1 cellular context compared by ENCODE assay signal in the genomic region with DNA sequence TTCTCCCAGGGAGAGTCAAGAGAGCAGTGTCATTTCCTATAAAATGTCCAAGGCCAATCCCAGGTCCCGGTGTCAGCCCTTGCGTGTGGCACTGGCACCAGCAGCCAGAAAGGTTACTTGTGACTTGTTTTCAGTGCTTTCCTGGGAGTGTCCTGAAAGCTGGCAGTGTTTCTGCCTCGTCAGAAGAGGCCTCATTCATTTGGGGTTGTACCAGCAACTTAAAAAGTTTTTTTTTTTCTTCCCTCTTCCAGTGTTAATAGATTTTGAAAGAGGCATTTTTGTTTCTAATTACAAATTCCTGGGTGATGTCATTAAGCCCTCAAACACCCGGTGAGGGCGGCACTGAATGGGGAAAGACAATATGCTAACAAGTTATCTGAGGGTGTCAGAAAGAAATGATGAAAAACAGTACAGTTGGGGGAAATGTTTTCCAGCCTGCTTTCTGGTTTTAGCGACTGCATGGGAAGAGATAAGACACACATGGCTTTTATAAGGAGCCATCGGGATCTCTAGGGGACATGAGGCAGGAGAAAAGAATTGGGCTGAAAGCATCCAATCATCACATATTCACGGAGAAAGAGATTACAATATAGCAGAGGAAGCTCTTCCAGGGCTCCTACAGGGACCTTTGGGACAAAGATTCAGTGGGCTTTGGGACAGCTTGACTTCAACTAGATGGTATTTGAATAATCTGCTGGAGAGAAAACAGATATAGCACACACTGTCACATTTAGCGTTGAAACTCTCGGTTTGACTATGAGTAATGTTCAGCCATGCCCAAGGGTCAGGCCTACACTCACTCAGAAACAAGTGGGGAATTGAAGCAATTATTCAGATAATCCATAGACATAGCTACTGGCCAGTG.
TF ChIP-seq lines count a peak whose summit lies in the region.

No MANE protein-coding gene starts in this region.

TF ChIP-seq in SK-N-SH, 30 proteins besides CTCF, POLR2A, EP300 and RAD21 (continued from another document):
- TF ChIP-seq, protein P1, sequence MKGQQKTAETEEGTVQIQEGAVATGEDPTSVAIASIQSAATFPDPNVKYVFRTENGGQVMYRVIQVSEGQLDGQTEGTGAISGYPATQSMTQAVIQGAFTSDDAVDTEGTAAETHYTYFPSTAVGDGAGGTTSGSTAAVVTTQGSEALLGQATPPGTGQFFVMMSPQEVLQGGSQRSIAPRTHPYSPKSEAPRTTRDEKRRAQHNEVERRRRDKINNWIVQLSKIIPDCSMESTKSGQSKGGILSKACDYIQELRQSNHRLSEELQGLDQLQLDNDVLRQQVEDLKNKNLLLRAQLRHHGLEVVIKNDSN (IDR thresholded peaks at IDR 0.05; ENCODE audit: borderline replicate concordance, low read depth), result no peak
- TF ChIP-seq SMC3 (IDR thresholded peaks at IDR 0.05; ENCODE audit: low read depth, low read length) (no peak; the same call in 1 of the 2 replicates), MXI1 (IDR thresholded peaks at IDR 0.05; ENCODE audit: low read depth, low read length) (peak; percentile 60; the same call in 1 of the 2 replicates), GABPA (IDR thresholded peaks at IDR 0.05; ENCODE audit: low read depth) (no peak)
- TF ChIP-seq, protein P2, sequence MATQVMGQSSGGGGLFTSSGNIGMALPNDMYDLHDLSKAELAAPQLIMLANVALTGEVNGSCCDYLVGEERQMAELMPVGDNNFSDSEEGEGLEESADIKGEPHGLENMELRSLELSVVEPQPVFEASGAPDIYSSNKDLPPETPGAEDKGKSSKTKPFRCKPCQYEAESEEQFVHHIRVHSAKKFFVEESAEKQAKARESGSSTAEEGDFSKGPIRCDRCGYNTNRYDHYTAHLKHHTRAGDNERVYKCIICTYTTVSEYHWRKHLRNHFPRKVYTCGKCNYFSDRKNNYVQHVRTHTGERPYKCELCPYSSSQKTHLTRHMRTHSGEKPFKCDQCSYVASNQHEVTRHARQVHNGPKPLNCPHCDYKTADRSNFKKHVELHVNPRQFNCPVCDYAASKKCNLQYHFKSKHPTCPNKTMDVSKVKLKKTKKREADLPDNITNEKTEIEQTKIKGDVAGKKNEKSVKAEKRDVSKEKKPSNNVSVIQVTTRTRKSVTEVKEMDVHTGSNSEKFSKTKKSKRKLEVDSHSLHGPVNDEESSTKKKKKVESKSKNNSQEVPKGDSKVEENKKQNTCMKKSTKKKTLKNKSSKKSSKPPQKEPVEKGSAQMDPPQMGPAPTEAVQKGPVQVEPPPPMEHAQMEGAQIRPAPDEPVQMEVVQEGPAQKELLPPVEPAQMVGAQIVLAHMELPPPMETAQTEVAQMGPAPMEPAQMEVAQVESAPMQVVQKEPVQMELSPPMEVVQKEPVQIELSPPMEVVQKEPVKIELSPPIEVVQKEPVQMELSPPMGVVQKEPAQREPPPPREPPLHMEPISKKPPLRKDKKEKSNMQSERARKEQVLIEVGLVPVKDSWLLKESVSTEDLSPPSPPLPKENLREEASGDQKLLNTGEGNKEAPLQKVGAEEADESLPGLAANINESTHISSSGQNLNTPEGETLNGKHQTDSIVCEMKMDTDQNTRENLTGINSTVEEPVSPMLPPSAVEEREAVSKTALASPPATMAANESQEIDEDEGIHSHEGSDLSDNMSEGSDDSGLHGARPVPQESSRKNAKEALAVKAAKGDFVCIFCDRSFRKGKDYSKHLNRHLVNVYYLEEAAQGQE (IDR thresholded peaks at IDR 0.05; ENCODE audit: low read depth, low read length), result no peak
